Comparison of ENCODE assay signal across 14 cellular contexts in genomic region chr3:187136936-187137335, GRCh38. TPM values are rescaled to one million over a fixed set of nuclear protein-coding genes. Genes with fewer than 3 reads are reported as not detected.
DNase-seq lines count a peak whose midpoint lies in the region; ATAC-seq and FAIRE-seq lines count a peak whose summit lies in the region.
"Had no signal": no experiment of that assay in that cellular context is flagged by ENCODE, and none has a peak within 500 bp of the region (broad histone marks: within the 10 kb centered on the region; RNA-seq: fewer than 3 reads in every experiment).

No MANE protein-coding gene starts in this region.

- DNase-seq in activated naive CD4-positive, alpha-beta T cell treated with anti-CD3 and anti-CD28 coated beads for 36 hours, result peak; percentile 45
- no peak for DNase-seq in activated naive CD4-positive, alpha-beta T cell treated with anti-CD3 and anti-CD28 coated beads, Interleukin-2, amount 50 U/mL, for 16 hours
- DNase-seq in NCI-H226 (peak; percentile 70), dermis blood vessel endothelial cell (peak; percentile 17), urothelium cell line (ENCODE audit: low spot score) (peak; percentile 46), activated gamma-delta T cell (lab: John Stamatoyannopoulos, UW) (no peak), NCI-H69 (lab: John Stamatoyannopoulos, UW) (no peak)
- DNase-seq: activated naive CD4-positive, alpha-beta T cell treated with Interleukin-2 at 50 U/mL for 16 hours; GOT3; immature natural killer cell; MM.1S; NCI-H2171 had no signal

- CTCF ChIA-PET in activated naive CD4-positive, alpha-beta T cell treated with anti-CD3 and anti-CD28 coated beads for 36 hours (lab: Charles Lee), result interaction anchor here (0.7 to 2.0 kb wide), 5 partner anchors 13 to 63 kb away, joined by 3 to 10 read pairs (median 4); no protein-coding TSS in a partner anchor

- H3K27ac Mint-ChIP-seq in activated naive CD4-positive, alpha-beta T cell treated with anti-CD3 and anti-CD28 coated beads for 36 hours, result no peak overlapping the region
- H3K27ac Mint-ChIP-seq: B cell had no signal

- H3K36me3 Mint-ChIP-seq in activated naive CD4-positive, alpha-beta T cell treated with anti-CD3 and anti-CD28 coated beads for 36 hours (ENCODE audit: low read depth), result peaks cover 18% of the 10 kb centered on the region

- no peak overlapping the region for H3K4me3 Mint-ChIP-seq in activated naive CD4-positive, alpha-beta T cell treated with anti-CD3 and anti-CD28 coated beads for 36 hours
- H3K4me3 Mint-ChIP-seq: B cell, immature natural killer cell had no signal

- ATAC-seq in GM21825 (IDR thresholded peaks at IDR 0.05; ENCODE audit: unreplicated experiment), result no peak

- H3K27me3 Mint-ChIP-seq in activated naive CD4-positive, alpha-beta T cell treated with anti-CD3 and anti-CD28 coated beads for 36 hours (ENCODE audit: low read depth), result no peaks in the 10 kb centered on the region
- H3K27me3 Mint-ChIP-seq: B cell had no signal

- no peak for FAIRE-seq in urothelium cell line (lab: Jason Lieb, UNC)

- intact Hi-C loops in activated naive CD4-positive, alpha-beta T cell treated with anti-CD3 and anti-CD28 coated beads for 36 hours (cut with micrococcal nuclease), result loop anchor here (5.0 kb wide), 2 partner anchors 570 to 1200 kb away; partner anchors contain the start of genes TBCCD1 and TRA2B

- H3K4me1 Mint-ChIP-seq in activated naive CD4-positive, alpha-beta T cell treated with anti-CD3 and anti-CD28 coated beads for 36 hours (ENCODE audit: low read depth), result peaks cover 31% of the 10 kb centered on the region

- H3K9me3 Mint-ChIP-seq in activated naive CD4-positive, alpha-beta T cell treated with anti-CD3 and anti-CD28 coated beads for 36 hours, result peaks cover 9% of the 10 kb centered on the region

RNA-seq across cellular contexts. Expression of gene RPL39L, which starts 2.4 kb away (rescaled TPM):
- 10 to 100 TPM; 19.2 to 20.9 TPM for total RNA-seq in activated naive CD4-positive, alpha-beta T cell treated with anti-CD3 and anti-CD28 coated beads for 36 hours
- 9.7 and 14.6 TPM in 2 replicates for total RNA-seq in dermis blood vessel endothelial cell

Comparison
In these comparisons a context has a peak if more than half of its experiments do, and no peak if none do; other contexts are left out.
1. DNase-seq: peak in activated naive CD4-positive, alpha-beta T cell treated with anti-CD3 and anti-CD28 coated beads for 36 hours (single experiment), NCI-H226 (single experiment), dermis blood vessel endothelial cell (single experiment) and urothelium cell line (single experiment); none in activated naive CD4-positive, alpha-beta T cell treated with anti-CD3 and anti-CD28 coated beads, Interleukin-2, amount 50 U/mL, for 16 hours (single experiment), activated gamma-delta T cell (single experiment) and NCI-H69 (single experiment).